ENCODE assay signal across 16 cellular contexts in genomic region chr4:113003841-113004240, GRCh38. TPM values are rescaled to one million over a fixed set of nuclear protein-coding genes. Genes with fewer than 3 reads are reported as not detected.
DNase-seq lines count a peak whose midpoint lies in the region; ATAC-seq and TF ChIP-seq lines count a peak whose summit lies in the region.
"Had no signal": no experiment of that assay in that cellular context is flagged by ENCODE, and none has a peak within 500 bp of the region (broad histone marks: within the 10 kb centered on the region; RNA-seq: fewer than 3 reads in every experiment).

No MANE protein-coding gene starts in this region.

- DNase-seq in EL (peak; percentile 38), HFFc6 (peak; percentile 35), astrocyte of the spinal cord (ENCODE audit: low read depth, low spot score) (peak; percentile 27), foreskin keratinocyte (peak in 1 of 2 donors; percentile 32), epidermal melanocyte (ENCODE audit: insufficient read length, low spot score) (no peak), GDM1 (lab: John Stamatoyannopoulos, UW) (no peak)
- no peak for DNase-seq in stimulated activated CD8-positive, alpha-beta memory T cell treated with anti-CD3 and anti-CD28 coated beads, Interleukin-4, amount 100 ng/mL, for 48 hours
- DNase-seq: CD8-positive, alpha-beta T cell; DND-41; NCI-H1436; NCI-H2029; NCI-H510A; NCI-H774; PC-9 had no signal

- H3K36me3 Mint-ChIP-seq in HFFc6 (ENCODE audit: low read depth) = no peaks in the 10 kb centered on the region
- H3K36me3 Mint-ChIP-seq: CD8-positive, alpha-beta T cell had no signal

- H3K9me3 Mint-ChIP-seq in HFFc6 = no peaks in the 10 kb centered on the region

- no peaks in the 10 kb centered on the region for H3K4me1 ChIP-seq in foreskin keratinocyte
- H3K4me1 ChIP-seq: BLaER1 had no signal

- H3K4me3 ChIP-seq in astrocyte of the spinal cord (ENCODE audit: low read depth, low read length) = no peak overlapping the region
- H3K4me3 ChIP-seq: BLaER1, PC-9 had no signal

- peaks cover 8% of the 10 kb centered on the region for H3K27me3 ChIP-seq in foreskin keratinocyte
- H3K27me3 ChIP-seq: BLaER1 had no signal

- H3K4me3 Mint-ChIP-seq in HFFc6 = no peak overlapping the region
- H3K4me3 Mint-ChIP-seq: CD8-positive, alpha-beta T cell had no signal

- in situ Hi-C loops in astrocyte of the spinal cord (cut with HindIII; ENCODE audit: low sequenced_read_pairs) = no loop called here

- ATAC-seq in foreskin keratinocyte (peak; percentile 46), GM19395 (IDR thresholded peaks at IDR 0.05; ENCODE audit: unreplicated experiment) (no peak)
- ATAC-seq: CD8-positive, alpha-beta T cell had no signal

- no peak overlapping the region for H3K27ac ChIP-seq in foreskin keratinocyte
- H3K27ac ChIP-seq: BLaER1, PC-9 had no signal

- no peak overlapping the region for H3K27ac Mint-ChIP-seq in HFFc6
- H3K27ac Mint-ChIP-seq: CD8-positive, alpha-beta T cell had no signal

- TF ChIP-seq CTCF in HFFc6 (IDR thresholded peaks at IDR 0.05) = no peak
- TF ChIP-seq CTCF in astrocyte of the spinal cord (IDR thresholded peaks at IDR 0.05; ENCODE audit: low read depth, low read length) = no peak
- TF ChIP-seq CTCF in foreskin keratinocyte (conservative IDR thresholded peaks at IDR 0.05) = no peak

- H3K27me3 Mint-ChIP-seq in HFFc6 (ENCODE audit: insufficient read depth) = no peaks in the 10 kb centered on the region

- H3K4me1 Mint-ChIP-seq in HFFc6 (ENCODE audit: low read depth) = peaks cover 5% of the 10 kb centered on the region; the same call in 1 of the 2 replicates

RNA-seq across cellular contexts. Expression of gene ANK2, which starts 45.6 kb away (rescaled TPM):
- 1 to 10 TPM; 1.4 to 9.0 (median 2.3) TPM for total RNA-seq in HFFc6 (2021; fragmentation: NEBNext Ultra II Directional; extraction: Animal tissue kit (Norgen Biotek cat#: 25700))
- 0.60 and 1.2 TPM in 2 replicates for total RNA-seq in foreskin keratinocyte
- polyA plus RNA-seq in foreskin keratinocyte = 0.11 and 0.13 TPM in 2 replicates
- total RNA-seq: CD8-positive, alpha-beta T cell had no signal

Comparison
In these comparisons a context has a peak if more than half of its experiments do, and no peak if none do; other contexts are left out.
1. DNase-seq: peak in EL (single experiment), HFFc6 (single experiment) and astrocyte of the spinal cord (single experiment); none in epidermal melanocyte (single experiment), stimulated activated CD8-positive, alpha-beta memory T cell treated with anti-CD3 and anti-CD28 coated beads, Interleukin-4, amount 100 ng/mL, for 48 hours (single experiment) and GDM1 (single experiment).